Comparison of ENCODE assay signal across 12 cellular contexts in genomic region chr7:75965617-75966016, GRCh38. TPM values are rescaled to one million over a fixed set of nuclear protein-coding genes. Genes with fewer than 3 reads are reported as not detected.
A peak's percentile ranks its signal among the peaks of the same experiment; 100 is the strongest.
DNase-seq lines count a peak whose midpoint lies in the region; ATAC-seq, FAIRE-seq and TF ChIP-seq lines count a peak whose summit lies in the region.
"Had no signal": no experiment of that assay in that cellular context is flagged by ENCODE, and none has a peak within 500 bp of the region (broad histone marks: within the 10 kb centered on the region; RNA-seq: fewer than 3 reads in every experiment).

No MANE protein-coding gene starts in this region.

- H3K4me3 Mint-ChIP-seq in stimulated activated naive CD8-positive, alpha-beta T cell treated with anti-CD3 and anti-CD28 coated beads, Interleukin-15, amount 100 ng/mL, for 72 hours = no peak overlapping the region
- H3K4me3 Mint-ChIP-seq: activated naive CD8-positive, alpha-beta T cell treated with anti-CD3 and anti-CD28 coated beads, Interleukin-2, amount 10 ng/mL, durations not matched to agents 7 days and 5 days; naive B cell had no signal

- TF ChIP-seq EP300 in HepG2 (IDR thresholded peaks at IDR 0.05; ENCODE audit: low read depth in 2 of 2, low read length in 2 of 2) (no peak), HepG2 (CRISPR knock-in tag; IDR thresholded peaks at IDR 0.05; ENCODE audit: borderline replicate concordance) (no peak), sigmoid colon (IDR thresholded peaks at IDR 0.05) (no peak)

- H3K4me1 Mint-ChIP-seq in stimulated activated naive CD8-positive, alpha-beta T cell treated with anti-CD3 and anti-CD28 coated beads, Interleukin-15, amount 100 ng/mL, for 72 hours = no peaks in the 10 kb centered on the region

- no peak overlapping the region for H3K9ac ChIP-seq in HepG2 (ENCODE audit: insufficient read depth, low read depth, low read length)

- H3K27me3 ChIP-seq in HepG2 (ENCODE audit: control insufficient read depth in 1 of 2, insufficient read depth in 2 of 2, low read length in 2 of 2) = no peaks in the 10 kb centered on the region
- H3K27me3 ChIP-seq in sigmoid colon = no peaks in the 10 kb centered on the region
- H3K27me3 ChIP-seq in aorta (ENCODE audit: control insufficient read depth in 1 of 2, insufficient read depth in 2 of 2, low read length in 1 of 2) = no peaks in the 10 kb centered on the region

- CTCF ChIA-PET in HepG2 (lab: Yijun Ruan, JAX; ENCODE audit: low intra/inter-chr PET ratio, low total read pairs) = no interaction called here

- no peak for TF ChIP-seq RAD21 in HepG2 (CRISPR knock-in tag; IDR thresholded peaks at IDR 0.05)

- H3K79me2 ChIP-seq in HepG2 (ENCODE audit: insufficient read depth, low read length) = peaks cover 57% of the 10 kb centered on the region

- in situ Hi-C loops in HepG2 (cut with HindIII; ENCODE audit: extremely low pct_ligation_motif_present, low pct_unique_long_range_greater_than_20kb) = no loop called here

- no peaks in the 10 kb centered on the region for H3K9me3 Mint-ChIP-seq in stimulated activated naive CD8-positive, alpha-beta T cell treated with anti-CD3 and anti-CD28 coated beads, Interleukin-15, amount 100 ng/mL, for 72 hours
- H3K9me3 Mint-ChIP-seq: activated naive CD8-positive, alpha-beta T cell treated with anti-CD3 and anti-CD28 coated beads, Interleukin-2, amount 10 ng/mL, durations not matched to agents 7 days and 5 days; naive B cell had no signal

- TF ChIP-seq POLR2A in HepG2 (IDR thresholded peaks at IDR 0.05; ENCODE audit: insufficient read depth in 1 of 2, low read depth in 2 of 2, low read length in 2 of 2) (no peak), sigmoid colon (IDR thresholded peaks at IDR 0.05) (no peak)

- no peak overlapping the region for H3K4me2 ChIP-seq in HepG2 (ENCODE audit: low read depth, low read length)

- H3K4me3 ChIP-seq in HepG2 (replicated peaks in 1 of 3; ENCODE audit: insufficient read depth in 1 of 3, low read depth in 2 of 3, low read length in 3 of 3) (no peak overlapping the region), sigmoid colon (peak overlapping the region in 2 of 4 donors; percentile 37), aorta (ENCODE audit: low read length in 2 of 2) (no peak overlapping the region)

- H3K27ac ChIP-seq in HepG2 (ENCODE audit: extremely low read length, insufficient read depth, low read length) (no peak overlapping the region), sigmoid colon (peak overlapping the region; percentile 84 to 95 (median 94)), aorta (ENCODE audit: low read depth in 1 of 2, low read length in 2 of 2) (peak overlapping the region; percentile 94 to 97)

- H4K20me1 ChIP-seq in HepG2 (ENCODE audit: insufficient read depth, low read length) = peaks cover 58% of the 10 kb centered on the region

- no peaks in the 10 kb centered on the region for H3K27me3 Mint-ChIP-seq in stimulated activated naive CD8-positive, alpha-beta T cell treated with anti-CD3 and anti-CD28 coated beads, Interleukin-15, amount 100 ng/mL, for 72 hours
- H3K27me3 Mint-ChIP-seq: activated naive CD8-positive, alpha-beta T cell treated with anti-CD3 and anti-CD28 coated beads, Interleukin-2, amount 10 ng/mL, durations not matched to agents 7 days and 5 days; naive B cell had no signal

- peak; percentile 1 for DNase-seq in stimulated activated naive CD8-positive, alpha-beta T cell treated with anti-CD3 and anti-CD28 coated beads, Interleukin-15, Interleukin-2, amounts not matched to agents 100 U/mL and 50 U/mL, for 24 hours
- no peak for DNase-seq in stimulated activated naive CD8-positive, alpha-beta T cell treated with anti-CD3 and anti-CD28 coated beads, Interleukin-15, amount 100 ng/mL, for 72 hours
- DNase-seq in HepG2 (ENCODE audit: low spot score) (no peak), sigmoid colon (no peak), aorta (no peak), cerebellar cortex (ENCODE audit: low spot score) (no peak), activated gamma-delta T cell (lab: John Stamatoyannopoulos, UW) (no peak)
- no peak for DNase-seq in activated CD4-positive, alpha-beta T cell treated with anti-CD3 and anti-CD28 coated beads, Interleukin-2, amount 50 U/mL, for 4 hours
- DNase-seq: activated naive CD8-positive, alpha-beta T cell treated with anti-CD3 and anti-CD28 coated beads, Interleukin-2, amount 10 ng/mL, durations not matched to agents 7 days and 5 days; Calu3; naive B cell had no signal

- H3K9me3 ChIP-seq in HepG2 (ENCODE audit: low read length) (no peaks in the 10 kb centered on the region), sigmoid colon (no peaks in the 10 kb centered on the region), aorta (ENCODE audit: control insufficient read depth, low read length) (no peaks in the 10 kb centered on the region)

- POLR2A ChIA-PET in HepG2 (lab: Yijun Ruan, JAX) = interaction anchor here (1.4 kb wide), 1 partner anchor 28 kb away, joined by 4 read pairs; no protein-coding TSS in a partner anchor

- no peak for FAIRE-seq in HepG2 (lab: Jason Lieb, UNC)
- FAIRE-seq: urothelium cell line had no signal

- H3K4me1 ChIP-seq in HepG2 (ENCODE audit: insufficient read depth, low read length) = peaks cover 49% of the 10 kb centered on the region
- H3K4me1 ChIP-seq in sigmoid colon = peaks cover 0 to 69% (median 58%) of the 10 kb centered on the region in 4 donors
- peaks cover 0 to 2% of the 10 kb centered on the region in 2 donors for H3K4me1 ChIP-seq in aorta (ENCODE audit: control insufficient read depth in 1 of 2, insufficient read depth in 2 of 2, low read length in 2 of 2)

- intact Hi-C loops in HepG2 (cut with micrococcal nuclease; ENCODE audit: unreplicated experiment) (no loop called here), sigmoid colon (cut with DNase I) (loop anchor here (2.0 to 10.0 kb wide), 4 partner anchors 29 to 1722 kb away; partner anchors contain the start of genes HIP1 and TMEM120A), aorta (cut with DNase I) (loop anchor here (1.0 to 5.0 kb wide), 2 partner anchors 48 to 50 kb away; partner anchors contain the start of gene POR (in 2 of the 2))

- no TSS peak for BruUV-seq in HepG2 (replicated peaks; lab: Mats Ljungman, UMichigan)

- H3K27ac Mint-ChIP-seq in stimulated activated naive CD8-positive, alpha-beta T cell treated with anti-CD3 and anti-CD28 coated beads, Interleukin-15, amount 100 ng/mL, for 72 hours = peak overlapping the region in 1 of 2 donors; percentile 49
- H3K27ac Mint-ChIP-seq: activated naive CD8-positive, alpha-beta T cell treated with anti-CD3 and anti-CD28 coated beads, Interleukin-2, amount 10 ng/mL, durations not matched to agents 7 days and 5 days had no signal

- no peak for TF ChIP-seq CTCF in HepG2 (CRISPR knock-in tag; IDR thresholded peaks at IDR 0.05)
- TF ChIP-seq CTCF in sigmoid colon (IDR thresholded peaks at IDR 0.05) = no peak

- H3K36me3 ChIP-seq in HepG2 (replicated peaks in 1 of 2; ENCODE audit: control insufficient read depth in 1 of 2, insufficient read depth in 2 of 2, low read length in 2 of 2) (peaks cover 37 to 83% of the 10 kb centered on the region in 2 experiments), sigmoid colon (no peaks in the 10 kb centered on the region), aorta (ENCODE audit: control insufficient read depth in 1 of 2, insufficient read depth in 2 of 2, low read length in 1 of 2) (no peaks in the 10 kb centered on the region)

- ATAC-seq in stimulated activated naive CD8-positive, alpha-beta T cell treated with anti-CD3 and anti-CD28 coated beads, Interleukin-15, Interleukin-2, amounts not matched to agents 100 U/mL and 50 U/mL, for 24 hours = no peak
- no peak for ATAC-seq in stimulated activated naive CD8-positive, alpha-beta T cell treated with anti-CD3 and anti-CD28 coated beads, Interleukin-15, amount 100 ng/mL, for 72 hours
- ATAC-seq in HepG2 (no peak), aorta (ENCODE audit: low FRiP score) (no peak)

- H2AFZ ChIP-seq in HepG2 (ENCODE audit: low read length) = no peak overlapping the region

- 97% methylated on average over 11 of the region's 13 CpGs for whole genome bisulfite sequencing in HepG2 (ENCODE audit: low lambda C conversion rate)
- 90 to 92% methylated on average over 13 of the region's 13 CpGs for WGBS in sigmoid colon, 2 donors
- WGBS in aorta, 2 donors = 68 to 69% methylated on average over 13 of the region's 13 CpGs

RNA-seq across cellular contexts. Expression of gene TMEM120A, which starts 28.8 kb away (rescaled TPM):
- 22.9 and 40.3 TPM in 2 replicates for total RNA-seq in HepG2 (2016; rRNA removed; fragmentation: Illumina TruSeq; extraction: Trizol)
- total RNA-seq in HepG2 (2016; cell fraction: cytosol; rRNA removed; fragmentation: Illumina TruSeq; extraction: Trizol; ENCODE audit: low read depth) = 31.6 and 36.7 TPM in 2 replicates
- 26.0 and 40.4 TPM in 2 replicates for total RNA-seq in HepG2 (2016; cell fraction: insoluble cytoplasmic fraction; rRNA removed; fragmentation: Illumina TruSeq; extraction: Trizol)
- total RNA-seq in HepG2 (2016; cell fraction: membrane; rRNA removed; fragmentation: Illumina TruSeq; extraction: Trizol) = 34.6 and 34.8 TPM in 2 replicates
- 31.7 and 39.9 TPM in 2 replicates for total RNA-seq in HepG2 (2016; cell fraction: nucleus; rRNA removed; fragmentation: Illumina TruSeq; extraction: Trizol)
- 102 and 116 TPM in 2 replicates for polyA plus RNA-seq in HepG2 (2011; rRNA removed)
- 81.9 and 91.9 TPM in 2 replicates for polyA plus RNA-seq in HepG2 (2011; cell fraction: cytosol; rRNA removed)
- polyA plus RNA-seq in HepG2 (2011; cell fraction: nucleus; rRNA removed) = 76.1 and 77.6 TPM in 2 replicates
- polyA plus RNA-seq in HepG2 (2012) = 41.2 and 57.5 TPM in 2 replicates
- 78.5 and 88.6 TPM in 2 replicates for polyA plus RNA-seq in HepG2 (2016; cell fraction: cytosol; fragmentation: Illumina TruSeq; extraction: Trizol; ENCODE audit: low read depth)
- 64.8 and 69.3 TPM in 2 replicates for polyA plus RNA-seq in HepG2 (2016; cell fraction: insoluble cytoplasmic fraction; fragmentation: Illumina TruSeq; extraction: Trizol; ENCODE audit: low read depth)
- 81.3 and 84.7 TPM in 2 replicates for polyA plus RNA-seq in HepG2 (2016; cell fraction: membrane; fragmentation: Illumina TruSeq; extraction: Trizol; ENCODE audit: low read depth)
- polyA plus RNA-seq in HepG2 (2016; cell fraction: nucleus; fragmentation: Illumina TruSeq; extraction: Trizol; ENCODE audit: insufficient read depth, low read depth) = 144 and 149 TPM in 2 replicates
- polyA minus RNA-seq in HepG2 (2011; rRNA and poly(A)+ RNA removed; ENCODE audit: low replicate concordance) = 97.0 and 238 TPM in 2 replicates
- polyA minus RNA-seq in HepG2 (2011; cell fraction: cytosol; rRNA and poly(A)+ RNA removed) = 32.4 and 39.8 TPM in 2 replicates
- polyA minus RNA-seq in HepG2 (2011; cell fraction: nucleus; rRNA and poly(A)+ RNA removed) = 15.5 and 22.4 TPM in 2 replicates
- 10 to 100 TPM; 18.3 to 49.0 (median 35.9) TPM for total RNA-seq in sigmoid colon
- 10 to 100 TPM; 65.9 to 88.2 (median 77.5) TPM for polyA plus RNA-seq in sigmoid colon
- total RNA-seq in aorta = 10 to 100 TPM; 53.8 to 75.1 TPM
- polyA plus RNA-seq in aorta = 100 to 1,000 TPM in 1 of 2 donors, 10 to 100 TPM in 1; 84.0 to 144 TPM

RNA-seq across cellular contexts. Expression of gene POR, which starts 50.7 kb away (rescaled TPM):
- total RNA-seq in HepG2 (2016; rRNA removed; fragmentation: Illumina TruSeq; extraction: Trizol) = 115 and 266 TPM in 2 replicates
- total RNA-seq in HepG2 (2016; cell fraction: cytosol; rRNA removed; fragmentation: Illumina TruSeq; extraction: Trizol; ENCODE audit: low read depth) = 43.6 and 47.9 TPM in 2 replicates
- 95.7 and 270 TPM in 2 replicates for total RNA-seq in HepG2 (2016; cell fraction: insoluble cytoplasmic fraction; rRNA removed; fragmentation: Illumina TruSeq; extraction: Trizol)
- 55.5 and 56.9 TPM in 2 replicates for total RNA-seq in HepG2 (2016; cell fraction: membrane; rRNA removed; fragmentation: Illumina TruSeq; extraction: Trizol)
- total RNA-seq in HepG2 (2016; cell fraction: nucleus; rRNA removed; fragmentation: Illumina TruSeq; extraction: Trizol) = 260 and 301 TPM in 2 replicates
- polyA plus RNA-seq in HepG2 (2011; rRNA removed) = 145 and 208 TPM in 2 replicates
- 143 and 190 TPM in 2 replicates for polyA plus RNA-seq in HepG2 (2011; cell fraction: cytosol; rRNA removed)
- polyA plus RNA-seq in HepG2 (2011; cell fraction: nucleus; rRNA removed) = 1,024 and 1,039 TPM in 2 replicates
- polyA plus RNA-seq in HepG2 (2012) = 325 and 360 TPM in 2 replicates
- 22.8 and 25.4 TPM in 2 replicates for polyA plus RNA-seq in HepG2 (2016; cell fraction: cytosol; fragmentation: Illumina TruSeq; extraction: Trizol; ENCODE audit: low read depth)
- polyA plus RNA-seq in HepG2 (2016; cell fraction: insoluble cytoplasmic fraction; fragmentation: Illumina TruSeq; extraction: Trizol; ENCODE audit: low read depth) = 63.7 and 80.6 TPM in 2 replicates
- 25.4 and 30.4 TPM in 2 replicates for polyA plus RNA-seq in HepG2 (2016; cell fraction: membrane; fragmentation: Illumina TruSeq; extraction: Trizol; ENCODE audit: low read depth)
- polyA plus RNA-seq in HepG2 (2016; cell fraction: nucleus; fragmentation: Illumina TruSeq; extraction: Trizol; ENCODE audit: insufficient read depth, low read depth) = 367 and 407 TPM in 2 replicates
- polyA minus RNA-seq in HepG2 (2011; rRNA and poly(A)+ RNA removed; ENCODE audit: low replicate concordance) = 85.0 and 445 TPM in 2 replicates
- 256 and 348 TPM in 2 replicates for polyA minus RNA-seq in HepG2 (2011; cell fraction: cytosol; rRNA and poly(A)+ RNA removed)
- 174 and 240 TPM in 2 replicates for polyA minus RNA-seq in HepG2 (2011; cell fraction: nucleus; rRNA and poly(A)+ RNA removed)
- 10 to 100 TPM; 33.2 to 47.4 (median 39.2) TPM for total RNA-seq in sigmoid colon
- polyA plus RNA-seq in sigmoid colon = 10 to 100 TPM; 20.4 to 98.9 (median 49.9) TPM
- 100 to 1,000 TPM in 1 of 2 donors, 10 to 100 TPM in 1; 87.4 to 121 TPM for total RNA-seq in aorta
- 10 to 100 TPM; 40.4 to 71.8 TPM for polyA plus RNA-seq in aorta
